Comparison of ENCODE assay signal across 18 cellular contexts in genomic region chr10:70615784-70616511, GRCh38. TPM values are rescaled to one million over a fixed set of nuclear protein-coding genes. Genes with fewer than 3 reads are reported as not detected.
DNase-seq lines count a peak whose midpoint lies in the region; ATAC-seq, FAIRE-seq and TF ChIP-seq lines count a peak whose summit lies in the region.
"Had no signal": no experiment of that assay in that cellular context is flagged by ENCODE, and none has a peak within 500 bp of the region (broad histone marks: within the 10 kb centered on the region; RNA-seq: fewer than 3 reads in every experiment).

No MANE protein-coding gene starts in this region.

- TF ChIP-seq CTCF in astrocyte of the cerebellum (IDR thresholded peaks at IDR 0.05; ENCODE audit: low read depth, low read length, missing control alignments) = no peak

- H3K9me3 Mint-ChIP-seq in naive thymus-derived CD8-positive, alpha-beta T cell = peaks cover 0 to 18% (median 6%) of the 10 kb centered on the region in 9 donors

- peak overlapping the region in 7 of 10 donors; percentile 10 to 87 (median 20) for H3K27ac Mint-ChIP-seq in naive thymus-derived CD8-positive, alpha-beta T cell

- H3K27ac ChIP-seq in GM23248 = no peak overlapping the region
- H3K27ac ChIP-seq: colonic mucosa, right atrium auricular region had no signal

- 81 to 88% methylated on average over 7 of the region's 7 CpGs for WGBS in GM23248 (ENCODE audit: low coverage in 1 of 2, low lambda C conversion rate in 2 of 2, missing lambda C conversion rate in 2 of 2), 2 experiments

- H3K36me3 Mint-ChIP-seq in naive thymus-derived CD8-positive, alpha-beta T cell = peaks cover 0 to 9% (median 0%) of the 10 kb centered on the region in 3 donors

- no peaks in the 10 kb centered on the region for H3K27me3 ChIP-seq in GM23248 (replicated peaks; ENCODE audit: insufficient read depth)
- H3K27me3 ChIP-seq: colonic mucosa, heart left ventricle, right atrium auricular region had no signal

- no peak overlapping the region for H3K4me2 ChIP-seq in GM23248 (ENCODE audit: unreplicated experiment)

- in situ Hi-C loops in astrocyte of the cerebellum (cut with HindIII; ENCODE audit: low sequenced_read_pairs) (no loop called here), GM23248 (cut with MboI) (no loop called here)

- H3K79me2 ChIP-seq in GM23248 (ENCODE audit: insufficient read depth) = no peaks in the 10 kb centered on the region

- no peaks in the 10 kb centered on the region for H3K9me2 ChIP-seq in GM23248 (ENCODE audit: insufficient read depth)

- no peaks in the 10 kb centered on the region for H3K9me3 ChIP-seq in GM23248 (ENCODE audit: low read depth)
- H3K9me3 ChIP-seq: colonic mucosa had no signal

- peaks cover 12% of the 10 kb centered on the region; the same call in 1 of the 2 replicates for H3K4me1 ChIP-seq in GM23248 (ENCODE audit: insufficient read depth)
- H3K4me1 ChIP-seq: colonic mucosa, right atrium auricular region had no signal

- TF ChIP-seq POLR2A in GM12891 (IDR thresholded peaks at IDR 0.05; ENCODE audit: low read depth, low read length) = no peak

- ATAC-seq in naive thymus-derived CD8-positive, alpha-beta T cell = no peak
- ATAC-seq: heart left ventricle had no signal

- FAIRE-seq in GM12891 (lab: Jason Lieb, UNC) (peak; percentile 52), HTR-8/SVneo (lab: Jason Lieb, UNC) (no peak)
- FAIRE-seq: kidney, TTC549 had no signal

- peaks cover 0 to 3% (median 0%) of the 10 kb centered on the region in 5 donors for H3K27me3 Mint-ChIP-seq in naive thymus-derived CD8-positive, alpha-beta T cell

- DNase-seq in GM12891 (ENCODE audit: insufficient read length, low spot score) (no peak), NOMO-1 (lab: John Stamatoyannopoulos, UW; ENCODE audit: unreplicated experiment in 2 of 2) (peak; percentile 21 to 68), astrocyte of the cerebellum (ENCODE audit: low read depth) (peak; percentile 96), GM23248 (no peak), HTR-8/SVneo (ENCODE audit: insufficient read length, low spot score) (no peak), NCI-H2171 (lab: John Stamatoyannopoulos, UW) (no peak)
- DNase-seq in naive thymus-derived CD8-positive, alpha-beta T cell = no peak
- DNase-seq: amniotic stem cell; colonic mucosa; DMS79; heart left ventricle; kidney; SHP77 treated with DMSO at 0.1 percent for 48 hours; stimulated activated CD4-positive, alpha-beta T cell treated with anti-CD3 and anti-CD28 coated beads, Interleukin-1b, Interleukin-23, amount 100 ng/mL, for 48 hours had no signal

- H3K4me1 Mint-ChIP-seq in naive thymus-derived CD8-positive, alpha-beta T cell = peaks cover 14 to 60% (median 58%) of the 10 kb centered on the region in 4 donors

- peak overlapping the region in 1 of 10 donors; percentile 37 for H3K4me3 Mint-ChIP-seq in naive thymus-derived CD8-positive, alpha-beta T cell

- POLR2A ChIA-PET in naive thymus-derived CD8-positive, alpha-beta T cell (lab: Charles Lee) = interaction anchor here (0.6 kb wide), 1 partner anchor 42 kb away, joined by 3 read pairs; no protein-coding TSS in a partner anchor

- no peaks in the 10 kb centered on the region; the same call in 1 of the 2 replicates for H3K36me3 ChIP-seq in GM23248 (ENCODE audit: low read depth)
- H3K36me3 ChIP-seq: colonic mucosa, heart left ventricle, right atrium auricular region had no signal

- H3F3A ChIP-seq in GM23248 (ENCODE audit: insufficient read depth) = peaks cover 13% of the 10 kb centered on the region

- H3K4me3 ChIP-seq in astrocyte of the cerebellum (ENCODE audit: low read depth, low read length) (no peak overlapping the region), GM23248 (no peak overlapping the region)
- H3K4me3 ChIP-seq: colonic mucosa, heart left ventricle, right atrium auricular region had no signal

- no peaks in the 10 kb centered on the region for H4K20me1 ChIP-seq in GM23248 (ENCODE audit: insufficient read depth)

- H3K9ac ChIP-seq in GM23248 = no peak overlapping the region

- H2AFZ ChIP-seq in GM23248 = no peak overlapping the region

TF ChIP-seq in GM12891, 5 proteins besides CTCF, POLR2A, EP300 and RAD21:
- TF ChIP-seq TAF1 (IDR thresholded peaks at IDR 0.05; ENCODE audit: low read depth, low read length) = no peak
- peak; percentile 69 for TF ChIP-seq SPI1 (IDR thresholded peaks at IDR 0.05; ENCODE audit: low read depth, low read length)

RNA-seq across cellular contexts. Expression of gene PRF1, which starts 13.4 kb away (rescaled TPM):
- 13.2 TPM for polyA plus RNA-seq in GM12891 (2012; ENCODE audit: low read depth, missing spikeins)
- total RNA-seq in naive thymus-derived CD8-positive, alpha-beta T cell = 10 to 100 TPM; 14.7 to 16.8 TPM
- 100 to 1,000 TPM in 1 of 3 donors, 10 to 100 TPM in 2; 58.3 to 435 (median 84.3) TPM for polyA plus RNA-seq in naive thymus-derived CD8-positive, alpha-beta T cell
- total RNA-seq in GM23248 (2014; rRNA removed; shearing (Covaris generic)) = not detected in 2 replicates
- polyA plus RNA-seq in GM23248 (2016; fragmentation: Nextera tagmentation; extraction: Ambion mirVana) = not detected in 2 replicates
- total RNA-seq: epithelial cell of proximal tubule had no signal
- polyA plus RNA-seq: BJ had no signal

RNA-seq across cellular contexts. Expression of gene ADAMTS14, which starts 56.4 kb away (rescaled TPM):
- polyA plus RNA-seq in GM12891 (2012; ENCODE audit: low read depth, missing spikeins) = 0.06 TPM
- not detected for total RNA-seq in naive thymus-derived CD8-positive, alpha-beta T cell
- polyA plus RNA-seq in naive thymus-derived CD8-positive, alpha-beta T cell = not detected
- total RNA-seq in GM23248 (2014; rRNA removed; shearing (Covaris generic)) = 0.97 and 1.4 TPM in 2 replicates
- 0.76 and 0.91 TPM in 2 replicates for polyA plus RNA-seq in GM23248 (2016; fragmentation: Nextera tagmentation; extraction: Ambion mirVana)
- total RNA-seq: right atrium auricular region had no signal

Comparison
In these comparisons a context has a peak if more than half of its experiments do, and no peak if none do; other contexts are left out.
1. DNase-seq: peak in NOMO-1 (2 of 2) and astrocyte of the cerebellum (single experiment); none in GM12891 (single experiment), naive thymus-derived CD8-positive, alpha-beta T cell (0 of 10), GM23248 (single experiment), HTR-8/SVneo (single experiment) and NCI-H2171 (single experiment).
2. RNA of gene PRF1, which starts 13.4 kb away (total RNA-seq): 14.7 to 16.8 TPM in naive thymus-derived CD8-positive, alpha-beta T cell; not detected in GM23248; every median in the first group is over 10 times any median in the second.